In genomic region chr3:134095005-134095404, GRCh38 we compare ENCODE assay signal across 29 cellular contexts.
"Had no signal": no experiment of that assay in that cellular context is flagged by ENCODE, and none has a peak within 500 bp of the region (broad histone marks: within the 10 kb centered on the region; RNA-seq: fewer than 3 reads in every experiment).

No MANE protein-coding gene starts in this region.

- H3K4me1 ChIP-seq: ascending aorta had no signal

- H3K27ac Mint-ChIP-seq: activated CD4-positive, alpha-beta T cell treated with anti-CD3 and anti-CD28 coated beads, Interleukin-2, amount 10 ng/mL, durations not matched to agents 24 days and 14 days; activated CD8-positive, alpha-beta T cell treated with anti-CD3 and anti-CD28 coated beads for 36 hours; activated naive CD8-positive, alpha-beta T cell treated with anti-CD3 and anti-CD28 coated beads for 36 hours; activated T-cell treated with anti-CD3 and anti-CD28 coated beads, Interleukin-2, amount 50 U/mL, for 72 hours; activated T-helper 17 cell treated with anti-CD3 and anti-CD28 coated beads, Interleukin-2, amount 50 U/mL, for 72 hours; T-helper 1 cell treated with Interleukin-12 subunit alpha and Interleukin-12 subunit beta and Interleukin-4 antibody, amounts not matched to agents 30 μg/mL and 1 μg/mL, for 36 hours; T-helper 2 cell treated with Interferon-gamma antibody and Interleukin-4, amounts not matched to agents 5 μg/mL and 100 μg/mL, for 36 hours had no signal

- H3K4me1 Mint-ChIP-seq: activated naive CD8-positive, alpha-beta T cell treated with anti-CD3 and anti-CD28 coated beads for 36 hours; activated T-helper 17 cell treated with anti-CD3 and anti-CD28 coated beads, Interleukin-2, amount 50 U/mL, for 72 hours; central memory CD8-positive, alpha-beta T cell had no signal

- H3K36me3 Mint-ChIP-seq: activated naive CD8-positive, alpha-beta T cell treated with anti-CD3 and anti-CD28 coated beads for 36 hours had no signal

- DNase-seq: activated CD4-positive, alpha-beta T cell treated with anti-CD3 and anti-CD28 coated beads, Interleukin-2, amount 10 ng/mL, durations not matched to agents 24 days and 14 days; activated CD4-positive, alpha-beta T cell treated with anti-CD3 and anti-CD28 coated beads, Interleukin-2, amount 50 U/mL, for 4 hours; activated CD8-positive, alpha-beta T cell treated with anti-CD3 and anti-CD28 coated beads for 36 hours; activated effector memory CD4-positive, alpha-beta T cell treated with anti-CD3 and anti-CD28 coated beads, Interleukin-2, amount 50 U/mL, for 16 hours; activated naive CD4-positive, alpha-beta T cell; activated naive CD4-positive, alpha-beta T cell treated with anti-CD3 and anti-CD28 coated beads, Interleukin-2, amount 50 U/mL, for 16 hours; activated naive CD8-positive, alpha-beta T cell treated with anti-CD3 and anti-CD28 coated beads for 36 hours; activated T-cell treated with anti-CD3 and anti-CD28 coated beads, Interleukin-2, amount 50 U/mL, for 1 hour; activated T-cell treated with anti-CD3 and anti-CD28 coated beads, Interleukin-2, amount 50 U/mL, for 72 hours; amniotic stem cell; NCI-H1105; NCI-H1417 treated with DMSO at 0.1 percent for 48 hours; NCI-H187 treated with DMSO at 0.1 percent for 48 hours; NCI-H2081; NCI-H2171 treated with DMSO at 0.1 percent for 48 hours; NCI-H2227 treated with DMSO at 0.1 percent for 48 hours; NCI-H446 treated with DMSO at 0.1 percent for 48 hours; NCI-H524; NCI-H69; SHP77; SJCRH30; SK-N-SH had no signal

- ATAC-seq: activated CD8-positive, alpha-beta T cell treated with anti-CD3 and anti-CD28 coated beads for 36 hours; activated T-cell treated with anti-CD3 and anti-CD28 coated beads, Interleukin-2, amount 50 U/mL, for 72 hours; activated T-helper 17 cell treated with anti-CD3 and anti-CD28 coated beads, Interleukin-2, amount 50 U/mL, for 72 hours; Panc1 had no signal

- H3K4me3 ChIP-seq: ascending aorta, cardiac muscle cell, SJCRH30 had no signal

- H3K9me3 ChIP-seq: SK-N-SH had no signal

- H3K9ac ChIP-seq: SK-N-SH had no signal

- H3K4me2 ChIP-seq: SK-N-SH had no signal

- H3K36me3 ChIP-seq: ascending aorta, cardiac muscle cell, SJCRH30 had no signal

- H3K27me3 ChIP-seq: ascending aorta, cardiac muscle cell, SJCRH30 had no signal

- H3K27ac ChIP-seq: ascending aorta, cardiac muscle cell, SJCRH30 had no signal

- H3K9me3 Mint-ChIP-seq: activated CD4-positive, alpha-beta T cell treated with anti-CD3 and anti-CD28 coated beads, Interleukin-2, amount 10 ng/mL, durations not matched to agents 24 days and 14 days; activated T-helper 17 cell treated with anti-CD3 and anti-CD28 coated beads, Interleukin-2, amount 50 U/mL, for 72 hours; T-helper 1 cell treated with Interleukin-12 subunit alpha and Interleukin-12 subunit beta and Interleukin-4 antibody, amounts not matched to agents 30 μg/mL and 1 μg/mL, for 36 hours; T-helper 2 cell treated with Interferon-gamma antibody and Interleukin-4, amounts not matched to agents 5 μg/mL and 100 μg/mL, for 36 hours had no signal

- H3K4me3 Mint-ChIP-seq: activated CD4-positive, alpha-beta T cell treated with anti-CD3 and anti-CD28 coated beads, Interleukin-2, amount 10 ng/mL, durations not matched to agents 24 days and 14 days; activated CD8-positive, alpha-beta T cell treated with anti-CD3 and anti-CD28 coated beads for 36 hours; activated naive CD8-positive, alpha-beta T cell treated with anti-CD3 and anti-CD28 coated beads for 36 hours; activated T-cell treated with anti-CD3 and anti-CD28 coated beads, Interleukin-2, amount 50 U/mL, for 72 hours; activated T-helper 17 cell treated with anti-CD3 and anti-CD28 coated beads, Interleukin-2, amount 50 U/mL, for 72 hours; central memory CD8-positive, alpha-beta T cell; T-helper 1 cell treated with Interleukin-12 subunit alpha and Interleukin-12 subunit beta and Interleukin-4 antibody, amounts not matched to agents 30 μg/mL and 1 μg/mL, for 36 hours; T-helper 2 cell treated with Interferon-gamma antibody and Interleukin-4, amounts not matched to agents 5 μg/mL and 100 μg/mL, for 36 hours had no signal
